Comparison of ENCODE assay signal across 8 cellular contexts in genomic region chr14:91871401-91871800, GRCh38. TPM values are rescaled to one million over a fixed set of nuclear protein-coding genes. Genes with fewer than 3 reads are reported as not detected.
A peak's percentile ranks its signal among the peaks of the same experiment; 100 is the strongest.
DNase-seq lines count a peak whose midpoint lies in the region; FAIRE-seq and TF ChIP-seq lines count a peak whose summit lies in the region.
"Not testable (repeated sequence)": the region's sequence is repeated elsewhere in the genome, so short reads cannot be mapped to it uniquely, and the experiment has no call there.

No MANE protein-coding gene starts in this region.

- H3K9me3 Mint-ChIP-seq in Calu3 (ENCODE audit: low read depth, unreplicated experiment); activated CD4-positive, alpha-beta memory T cell treated with anti-CD3 and anti-CD28 coated beads for 36 hours; activated naive CD4-positive, alpha-beta T cell treated with anti-CD3 and anti-CD28 coated beads for 36 hours: not testable (repeated sequence)

- not testable (repeated sequence) for H3K9ac ChIP-seq in kidney (ENCODE audit: low read length in 2 of 2)

- peak overlapping the region; percentile 98 for H3K27ac Mint-ChIP-seq in Calu3 (ENCODE audit: unreplicated experiment)
- H3K27ac Mint-ChIP-seq in activated CD4-positive, alpha-beta memory T cell treated with anti-CD3 and anti-CD28 coated beads for 36 hours, result peak overlapping the region; percentile 83
- H3K27ac Mint-ChIP-seq in activated naive CD4-positive, alpha-beta T cell treated with anti-CD3 and anti-CD28 coated beads for 36 hours, result peak overlapping the region; percentile 74

- POLR2A ChIA-PET in PC-9 (lab: Charles Lee; ENCODE audit: unreplicated experiment); activated CD4-positive, alpha-beta memory T cell treated with anti-CD3 and anti-CD28 coated beads for 36 hours (lab: Charles Lee): not testable (repeated sequence)

- CTCF ChIA-PET in Calu3 (lab: Charles Lee), result interaction anchor here (0.7 to 1.9 kb wide), 4 partner anchors 9 to 212 kb away, joined by 3 to 9 read pairs (median 5); no protein-coding TSS in a partner anchor
- CTCF ChIA-PET in PC-9 (lab: Charles Lee), result not testable (repeated sequence)
- CTCF ChIA-PET in activated CD4-positive, alpha-beta memory T cell treated with anti-CD3 and anti-CD28 coated beads for 36 hours (lab: Charles Lee), result interaction anchor here (1.4 kb wide), 1 partner anchor 21 kb away, joined by 3 read pairs; no protein-coding TSS in a partner anchor
- CTCF ChIA-PET in activated naive CD4-positive, alpha-beta T cell treated with anti-CD3 and anti-CD28 coated beads for 36 hours (lab: Charles Lee), result interaction anchor here (0.9 to 3.3 kb wide), 3 partner anchors 12 to 28 kb away, joined by 3 to 13 read pairs (median 5); no protein-coding TSS in a partner anchor

- not testable (repeated sequence) for TF ChIP-seq POLR2A in breast epithelium (IDR thresholded peaks at IDR 0.05); spleen (IDR thresholded peaks at IDR 0.05)

- not testable (repeated sequence) for BruUV-seq in Calu3 (replicated peaks; lab: Mats Ljungman, UMichigan); PC-9 (replicated peaks; lab: Mats Ljungman, UMichigan)

- H3K79me2 ChIP-seq in ACC112 (ENCODE audit: control insufficient read depth, insufficient read depth, low read length, unreplicated experiment); PC-9 (ENCODE audit: low read depth): not testable (repeated sequence)

- peaks cover 12% of the 10 kb centered on the region for H3K36me3 Mint-ChIP-seq in Calu3 (ENCODE audit: insufficient read depth, unreplicated experiment)
- not testable (repeated sequence) for H3K36me3 Mint-ChIP-seq in activated CD4-positive, alpha-beta memory T cell treated with anti-CD3 and anti-CD28 coated beads for 36 hours; activated naive CD4-positive, alpha-beta T cell treated with anti-CD3 and anti-CD28 coated beads for 36 hours (ENCODE audit: low read depth)

- not testable (repeated sequence) for H3K9me2 ChIP-seq in PC-9 (ENCODE audit: insufficient read depth)

- H3K4me1 Mint-ChIP-seq in Calu3 (ENCODE audit: low read depth, unreplicated experiment), result peaks cover 52% of the 10 kb centered on the region
- H3K4me1 Mint-ChIP-seq in activated CD4-positive, alpha-beta memory T cell treated with anti-CD3 and anti-CD28 coated beads for 36 hours (ENCODE audit: low read depth), result peaks cover 94% of the 10 kb centered on the region
- peaks cover 83% of the 10 kb centered on the region for H3K4me1 Mint-ChIP-seq in activated naive CD4-positive, alpha-beta T cell treated with anti-CD3 and anti-CD28 coated beads for 36 hours (ENCODE audit: low read depth)

- not testable (repeated sequence) for FAIRE-seq in kidney (lab: Jason Lieb, UNC)

- H3K36me3 ChIP-seq in ACC112 (ENCODE audit: insufficient read depth, low read length) (peaks cover 22% of the 10 kb centered on the region), spleen (peaks cover 0 to 67% (median 0%) of the 10 kb centered on the region in 6 donors)
- H3K36me3 ChIP-seq in PC-9 (ENCODE audit: low read depth); breast epithelium; kidney (ENCODE audit: control insufficient read depth in 1 of 2, insufficient read depth in 2 of 2, low read length in 2 of 2): not testable (repeated sequence)

- peaks cover 11% of the 10 kb centered on the region; the same call in 1 of the 2 replicates for H3F3A ChIP-seq in PC-9 (ENCODE audit: insufficient read depth, low read depth)

- H3K4me3 ChIP-seq in ACC112 (ENCODE audit: low read depth, low read length); PC-9; breast epithelium; kidney (ENCODE audit: low read length in 2 of 2); spleen: not testable (repeated sequence)

- not testable (repeated sequence) for H3K27me3 Mint-ChIP-seq in Calu3 (ENCODE audit: unreplicated experiment); activated CD4-positive, alpha-beta memory T cell treated with anti-CD3 and anti-CD28 coated beads for 36 hours; activated naive CD4-positive, alpha-beta T cell treated with anti-CD3 and anti-CD28 coated beads for 36 hours (ENCODE audit: low read depth)

- TF ChIP-seq CTCF in Calu3 (IDR thresholded peaks at IDR 0.05; ENCODE audit: unreplicated experiment); PC-9 (conservative IDR thresholded peaks at IDR 0.05); breast epithelium (IDR thresholded peaks at IDR 0.05); kidney (IDR thresholded peaks at IDR 0.05; ENCODE audit: borderline replicate concordance, extremely low read depth, insufficient read depth); spleen (IDR thresholded peaks at IDR 0.05 in 8 of 11, conservative IDR thresholded peaks at IDR 0.05 in 3 of 11): not testable (repeated sequence)

- not testable (repeated sequence) for H4K20me1 ChIP-seq in PC-9 (ENCODE audit: insufficient read depth)

- intact Hi-C loops in Calu3 (cut with micrococcal nuclease; ENCODE audit: unreplicated experiment), result loop anchor here (5.0 kb wide), 1 partner anchor 41 kb away; no protein-coding TSS in a partner anchor
- intact Hi-C loops in PC-9 (cut with micrococcal nuclease; ENCODE audit: unreplicated experiment); breast epithelium (cut with DNase I; ENCODE audit: low total_unique reads); kidney (cut with DNase I); spleen (cut with DNase I; ENCODE audit: low total_unique reads): not testable (repeated sequence)
- intact Hi-C loops in activated CD4-positive, alpha-beta memory T cell treated with anti-CD3 and anti-CD28 coated beads for 36 hours (cut with micrococcal nuclease), result loop anchor here (5.0 kb wide), 7 partner anchors 41 to 624 kb away; partner anchors contain the start of gene CCDC88C
- intact Hi-C loops in activated naive CD4-positive, alpha-beta T cell treated with anti-CD3 and anti-CD28 coated beads for 36 hours (cut with micrococcal nuclease), result loop anchor here (2.0 to 5.0 kb wide), 5 partner anchors 171 to 781 kb away; partner anchors contain the start of genes PPP4R3A and TRIP11

- H3K4me1 ChIP-seq in ACC112 (ENCODE audit: control insufficient read depth, insufficient read depth, low read length, unreplicated experiment) (peaks cover 26% of the 10 kb centered on the region), PC-9 (replicated peaks; ENCODE audit: insufficient read depth) (peaks cover 33% of the 10 kb centered on the region), breast epithelium (peaks cover 0 to 27% of the 10 kb centered on the region in 2 donors), spleen (peaks cover 17 to 88% (median 70%) of the 10 kb centered on the region in 6 donors)
- H3K4me1 ChIP-seq in kidney (ENCODE audit: control insufficient read depth in 1 of 2, insufficient read depth in 1 of 2, low read depth in 1 of 2, low read length in 2 of 2), result not testable (repeated sequence)

- H2AFZ ChIP-seq in ACC112 (ENCODE audit: low read length, unreplicated experiment); PC-9: not testable (repeated sequence)

- H3K9me3 ChIP-seq in PC-9 (ENCODE audit: insufficient read depth, low read depth); breast epithelium; kidney (ENCODE audit: control insufficient read depth in 1 of 2, low read length in 2 of 2); spleen: not testable (repeated sequence)

- 0 out of 2 replicates have a peak overlapping the region, but pooled peaks have one; percentile 57 for H3K4me2 ChIP-seq in PC-9

- not testable (repeated sequence) for H3K27me3 ChIP-seq in ACC112 (ENCODE audit: insufficient read depth, low read length); PC-9 (ENCODE audit: insufficient read depth, low read depth); breast epithelium; spleen (replicated peaks in 1 of 7)

- H3K27ac ChIP-seq in ACC112 (ENCODE audit: low read depth, low read length), result peak overlapping the region; percentile 17; the same call in 1 of the 2 replicates
- H3K27ac ChIP-seq in PC-9; kidney (ENCODE audit: low read depth in 2 of 2, low read length in 2 of 2): not testable (repeated sequence)
- peak overlapping the region; percentile 88 to 89 for H3K27ac ChIP-seq in breast epithelium
- peak overlapping the region; percentile 4 to 87 (median 74) for H3K27ac ChIP-seq in spleen

- not testable (repeated sequence) for DNase-seq in Calu3; PC-9; activated CD4-positive, alpha-beta memory T cell treated with anti-CD3 and anti-CD28 coated beads for 36 hours; activated naive CD4-positive, alpha-beta T cell treated with anti-CD3 and anti-CD28 coated beads for 36 hours; breast epithelium (ENCODE audit: low spot score in 2 of 2); spleen
- DNase-seq in kidney, result peak; percentile 4

- H3K4me3 Mint-ChIP-seq in Calu3 (ENCODE audit: low read depth, unreplicated experiment); activated CD4-positive, alpha-beta memory T cell treated with anti-CD3 and anti-CD28 coated beads for 36 hours; activated naive CD4-positive, alpha-beta T cell treated with anti-CD3 and anti-CD28 coated beads for 36 hours: not testable (repeated sequence)

- 74 to 95% (median 95%) methylated on average over 4 of the region's 4 CpGs for WGBS in spleen, 5 donors

RNA-seq across cellular contexts. Expression of gene TC2N, which starts 4.1 kb away (rescaled TPM):
- total RNA-seq in Calu3 (2022) (82.7 and 86.6 TPM in 2 replicates), PC-9 (2021) (5.1 and 7.7 TPM in 2 replicates), breast epithelium (100 to 1,000 TPM in 2 of 3 donors, 10 to 100 TPM in 1; 36.6 to 169 (median 166) TPM), kidney (39.7 TPM), spleen (10 to 100 TPM; 33.6 to 50.7 (median 41.6) TPM)
- total RNA-seq in activated CD4-positive, alpha-beta memory T cell treated with anti-CD3 and anti-CD28 coated beads for 36 hours, result 10 to 100 TPM; 44.9 to 46.6 TPM
- total RNA-seq in activated naive CD4-positive, alpha-beta T cell treated with anti-CD3 and anti-CD28 coated beads for 36 hours, result 10 to 100 TPM; 61.7 to 66.2 TPM
- polyA plus RNA-seq in kidney (ENCODE audit: insufficient read depth, low read depth, low replicate concordance) (5.8 TPM), spleen (1 to 10 TPM; 5.3 to 7.0 (median 5.6) TPM)
